11 cellular contexts compared by ENCODE assay signal in the genomic region with DNA sequence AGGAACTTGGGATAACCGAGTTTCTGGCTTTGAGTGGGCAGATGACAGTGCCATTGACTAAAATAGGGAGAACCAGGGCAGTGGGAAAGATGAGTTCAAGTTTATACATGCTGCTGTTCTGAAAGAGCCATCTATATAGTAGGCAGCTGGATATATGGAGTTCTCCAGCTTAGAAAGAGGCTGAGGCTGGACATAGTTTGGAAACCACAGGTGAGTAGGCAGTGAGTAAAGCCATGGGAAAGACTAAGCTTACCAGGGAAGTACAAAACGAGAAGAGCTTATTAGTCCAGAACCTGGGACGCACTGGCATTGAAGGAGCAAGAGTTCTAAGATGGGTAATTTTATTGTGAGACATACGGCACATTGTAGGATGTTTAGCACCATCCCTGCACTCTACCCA. TPM values are rescaled to one million over a fixed set of nuclear protein-coding genes. Genes with fewer than 3 reads are reported as not detected.
DNase-seq lines count a peak whose midpoint lies in the region; ATAC-seq and TF ChIP-seq lines count a peak whose summit lies in the region.
"Had no signal": no experiment of that assay in that cellular context is flagged by ENCODE, and none has a peak within 500 bp of the region (broad histone marks: within the 10 kb centered on the region; RNA-seq: fewer than 3 reads in every experiment).

No MANE protein-coding gene starts in this region.

- H3K4me1 ChIP-seq in foreskin keratinocyte (peaks cover 30% of the 10 kb centered on the region), gastrocnemius medialis (no peaks in the 10 kb centered on the region)

- POLR2A ChIA-PET in RWPE1 (lab: Yijun Ruan, JAX; ENCODE audit: low non-redundant PET), result interaction anchor here (0.6 kb wide), 1 partner anchor 47 kb away, joined by 5 read pairs; no protein-coding TSS in a partner anchor

- no peak for TF ChIP-seq POLR2A in gastrocnemius medialis (IDR thresholded peaks at IDR 0.05)

- peak overlapping the region; percentile 70; the same call in 1 of the 2 replicates for H3K27ac ChIP-seq in RWPE1
- peak overlapping the region; percentile 82 for H3K27ac ChIP-seq in foreskin keratinocyte
- H3K27ac ChIP-seq in gastrocnemius medialis, result peak overlapping the region in 3 of 4 donors; percentile 13 to 51 (median 48)

- no peaks in the 10 kb centered on the region for H3K36me3 ChIP-seq in gastrocnemius medialis

- H3K27me3 ChIP-seq in foreskin keratinocyte (no peaks in the 10 kb centered on the region), gastrocnemius medialis (no peaks in the 10 kb centered on the region)
- H3K27me3 ChIP-seq: MG63 had no signal

- intact Hi-C loops in gastrocnemius medialis (cut with DNase I; ENCODE audit: low total_unique reads), result no loop called here

- H3K4me3 ChIP-seq in gastrocnemius medialis, result no peak overlapping the region
- H3K4me3 ChIP-seq: MG63 had no signal

- DNase-seq in EL, result peak; percentile 35
- DNase-seq in RWPE1 (ENCODE audit: low spot score), result peak; percentile 39
- peak; percentile 89 to 93 for DNase-seq in foreskin keratinocyte
- DNase-seq in gastrocnemius medialis, result no peak
- no peak for DNase-seq in SHP77 treated with DMSO at 0.1 percent for 48 hours (lab: John Stamatoyannopoulos, UW)
- no peak for DNase-seq in nucleus accumbens (lab: John Stamatoyannopoulos, UW)
- no peak for DNase-seq in KBM-7
- DNase-seq: activated T-cell treated with anti-CD3 and anti-CD28 coated beads, Interleukin-2, amount 50 U/mL, for 1 hour; effector CD4-positive, alpha-beta T cell had no signal

- in situ Hi-C loops in gastrocnemius medialis (cut with MboI; ENCODE audit: low sequenced_read_pairs in 4 of 4) (no loop called here), KBM-7 (cut with MboI; ENCODE audit: low pct_unique_long_range_greater_than_20kb, low sequenced_read_pairs) (no loop called here)

- no peaks in the 10 kb centered on the region for H3K9me3 ChIP-seq in gastrocnemius medialis
- H3K9me3 ChIP-seq: MG63 had no signal

- no peak for TF ChIP-seq CTCF in RWPE1 (conservative IDR thresholded peaks at IDR 0.05; ENCODE audit: low read depth)
- TF ChIP-seq CTCF in foreskin keratinocyte (conservative IDR thresholded peaks at IDR 0.05), result no peak
- TF ChIP-seq CTCF in gastrocnemius medialis (IDR thresholded peaks at IDR 0.05 in 4 of 5, conservative IDR thresholded peaks at IDR 0.05 in 1 of 5), result no peak

- CTCF ChIA-PET in RWPE1 (lab: Yijun Ruan, JAX), result interaction anchor here (0.6 kb wide), 1 partner anchor 168 kb away, joined by 4 read pairs; no protein-coding TSS in a partner anchor

- ATAC-seq in foreskin keratinocyte (peak; percentile 90), gastrocnemius medialis (no peak), GM18909 (IDR thresholded peaks at IDR 0.05; ENCODE audit: poor library complexity, unreplicated experiment) (no peak)

RNA-seq across cellular contexts. Expression of a gene that starts 54.2 kb away (rescaled TPM):
- 22.1 and 22.2 TPM in 2 replicates for total RNA-seq in foreskin keratinocyte
- 3.8 and 4.7 TPM in 2 replicates for polyA plus RNA-seq in foreskin keratinocyte
- total RNA-seq in gastrocnemius medialis, result 10 to 100 TPM; 18.2 to 34.7 (median 23.6) TPM

Comparison
In these comparisons a context has a peak if more than half of its experiments do, and no peak if none do; other contexts are left out.
1. DNase-seq: peak in EL (single experiment), RWPE1 (single experiment) and foreskin keratinocyte (2 of 2); none in gastrocnemius medialis (0 of 2), SHP77 treated with DMSO at 0.1 percent for 48 hours (single experiment), nucleus accumbens (0 of 56) and KBM-7 (single experiment).
2. Peak in every context shown above with its lines, with median percentiles within 50 percentile points of each other: H3K27ac ChIP-seq.